11 cellular contexts compared by ENCODE assay signal in the genomic region with DNA sequence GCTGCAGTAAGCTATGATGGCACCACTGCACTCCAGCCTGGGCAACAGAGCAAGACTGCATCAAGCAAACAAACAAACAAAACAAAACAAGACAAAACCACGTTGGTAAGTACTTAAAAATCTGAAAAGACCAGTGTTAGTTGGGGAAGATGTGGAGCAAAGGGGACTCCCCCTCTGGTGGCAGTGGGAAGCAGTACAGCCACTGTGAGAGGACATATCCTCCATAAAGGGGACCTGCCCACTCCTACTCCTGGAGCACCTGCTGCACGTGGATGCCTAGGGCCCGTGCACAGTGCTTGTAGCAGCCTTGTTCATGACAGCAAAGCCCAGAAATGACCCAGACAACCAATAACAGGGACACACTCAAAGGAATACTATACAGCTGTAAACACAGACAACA. TPM values are rescaled to one million over a fixed set of nuclear protein-coding genes. Genes with fewer than 3 reads are reported as not detected.
A peak's percentile ranks its signal among the peaks of the same experiment; 100 is the strongest.
DNase-seq lines count a peak whose midpoint lies in the region; TF ChIP-seq lines count a peak whose summit lies in the region.
"Had no signal": no experiment of that assay in that cellular context is flagged by ENCODE, and none has a peak within 500 bp of the region (broad histone marks: within the 10 kb centered on the region; RNA-seq: fewer than 3 reads in every experiment).

No MANE protein-coding gene starts in this region.

- no peak overlapping the region for H3K27ac Mint-ChIP-seq in T-helper 2 cell treated with Interferon-gamma antibody and Interleukin-4, amounts not matched to agents 5 μg/mL and 100 μg/mL, for 36 hours
- H3K27ac Mint-ChIP-seq: activated naive CD8-positive, alpha-beta T cell had no signal

- H2BK5ac ChIP-seq in trophoblast cell (ENCODE audit: low read depth, low read length, poor library complexity), result no peak overlapping the region

- no peaks in the 10 kb centered on the region for H3K4me1 ChIP-seq in trophoblast cell (ENCODE audit: control insufficient read depth in 1 of 2, insufficient read depth in 2 of 2, low read length in 2 of 2)

- peak; percentile 36 for TF ChIP-seq CTCF in NB4 (IDR thresholded peaks at IDR 0.05; ENCODE audit: low read depth, low read length)

- no CpG with 5 or more reads among the region's 3 CpGs for WGBS in trophoblast cell (ENCODE audit: extremely low coverage, insufficient coverage, insufficient read length)

- no peaks in the 10 kb centered on the region for H3K79me1 ChIP-seq in trophoblast cell (ENCODE audit: low read length)

- no peak overlapping the region for H3K4me2 ChIP-seq in trophoblast cell (ENCODE audit: low read length)

- H4K8ac ChIP-seq in trophoblast cell (ENCODE audit: low read depth, low read length), result no peak overlapping the region

- H4K12ac ChIP-seq in trophoblast cell (ENCODE audit: low read depth, low read length), result no peak overlapping the region

- H3K79me2 ChIP-seq in trophoblast cell (ENCODE audit: control insufficient read depth, insufficient read depth, low read length, poor library complexity), result no peaks in the 10 kb centered on the region

- H3K9me3 Mint-ChIP-seq in T-helper 2 cell treated with Interferon-gamma antibody and Interleukin-4, amounts not matched to agents 5 μg/mL and 100 μg/mL, for 36 hours, result peaks cover 10% of the 10 kb centered on the region

- H2BK12ac ChIP-seq in trophoblast cell (ENCODE audit: low read length), result no peak overlapping the region

- peak overlapping the region; percentile 47 for H3K9ac ChIP-seq in trophoblast cell (ENCODE audit: low read length)

- no peak for TF ChIP-seq POLR2A in NB4 (IDR thresholded peaks at IDR 0.05; ENCODE audit: extremely low read depth, insufficient read length)

- no peak overlapping the region for H3K14ac ChIP-seq in trophoblast cell (ENCODE audit: low read length)

- H3K9me3 ChIP-seq in trophoblast cell (ENCODE audit: insufficient read depth, low read depth, low read length), result no peaks in the 10 kb centered on the region

- peaks cover 6% of the 10 kb centered on the region for H3K27me3 Mint-ChIP-seq in T-helper 2 cell treated with Interferon-gamma antibody and Interleukin-4, amounts not matched to agents 5 μg/mL and 100 μg/mL, for 36 hours (ENCODE audit: low read depth)
- H3K27me3 Mint-ChIP-seq: activated naive CD8-positive, alpha-beta T cell had no signal

- H2AK5ac ChIP-seq in trophoblast cell (ENCODE audit: low read length), result no peak overlapping the region

- no peak overlapping the region for H3K27ac ChIP-seq in trophoblast cell (ENCODE audit: low read depth, low read length)

- H3K36me3 ChIP-seq in trophoblast cell (ENCODE audit: control insufficient read depth in 1 of 2, insufficient read depth in 2 of 2, low read length in 2 of 2), result no peaks in the 10 kb centered on the region

- no peaks in the 10 kb centered on the region for H3K27me3 ChIP-seq in trophoblast cell (ENCODE audit: insufficient read depth, low read length)

- H3K4ac ChIP-seq in trophoblast cell (ENCODE audit: low read depth, low read length), result no peak overlapping the region

- H4K91ac ChIP-seq in trophoblast cell (ENCODE audit: low read depth, low read length), result no peak overlapping the region

- no peak overlapping the region for H2AFZ ChIP-seq in trophoblast cell (ENCODE audit: insufficient read depth, low read length, poor library complexity)

- DNase-seq in SHP77 (lab: John Stamatoyannopoulos, UW) (peak; percentile 18 to 37), SHP77 treated with DMSO at 0.1 percent for 48 hours (lab: John Stamatoyannopoulos, UW) (no peak), NB4 (ENCODE audit: low read depth) (peak; percentile 22), cerebellar cortex (ENCODE audit: low spot score) (peak; percentile 11), trophoblast cell (peak in 1 of 2 donors; percentile 46), NCI-H774 (lab: John Stamatoyannopoulos, UW) (no peak), cerebellar nuclear complex (lab: John Stamatoyannopoulos, UW) (no peak)
- no peak for DNase-seq in T-helper 2 cell treated with Interferon-gamma antibody and Interleukin-4, amounts not matched to agents 5 μg/mL and 100 μg/mL, for 36 hours (ENCODE audit: low spot score)
- DNase-seq: effector CD4-positive, alpha-beta T cell; NCI-H2081 had no signal

- H3K23ac ChIP-seq in trophoblast cell (ENCODE audit: low read length), result no peak overlapping the region

- no peaks in the 10 kb centered on the region for H3K4me1 Mint-ChIP-seq in T-helper 2 cell treated with Interferon-gamma antibody and Interleukin-4, amounts not matched to agents 5 μg/mL and 100 μg/mL, for 36 hours (ENCODE audit: low read depth)

- no peak overlapping the region for H3K4me3 Mint-ChIP-seq in T-helper 2 cell treated with Interferon-gamma antibody and Interleukin-4, amounts not matched to agents 5 μg/mL and 100 μg/mL, for 36 hours
- H3K4me3 Mint-ChIP-seq: activated naive CD8-positive, alpha-beta T cell had no signal

- no peak overlapping the region for H3K18ac ChIP-seq in trophoblast cell (ENCODE audit: low read length)

- no peak overlapping the region for H3K4me3 ChIP-seq in NB4 (ENCODE audit: low read depth, low read length)
- H3K4me3 ChIP-seq in trophoblast cell (ENCODE audit: low read depth, low read length), result no peak overlapping the region

- no peaks in the 10 kb centered on the region for H3K36me3 Mint-ChIP-seq in T-helper 2 cell treated with Interferon-gamma antibody and Interleukin-4, amounts not matched to agents 5 μg/mL and 100 μg/mL, for 36 hours (ENCODE audit: low read depth)
- H3K36me3 Mint-ChIP-seq: activated naive CD8-positive, alpha-beta T cell had no signal

- no peak overlapping the region for H2BK120ac ChIP-seq in trophoblast cell (ENCODE audit: insufficient read depth, low read length, poor library complexity)

RNA-seq across cellular contexts. Expression of a gene that starts 17.0 kb away (rescaled TPM):
- polyA plus RNA-seq in trophoblast cell (2013), result 7.8 and 8.4 TPM in 2 replicates

Comparison
In these comparisons a context has a peak if more than half of its experiments do, and no peak if none do; other contexts are left out.
1. DNase-seq: peak in SHP77 (2 of 2), NB4 (single experiment) and cerebellar cortex (single experiment); none in SHP77 treated with DMSO at 0.1 percent for 48 hours (single experiment), T-helper 2 cell treated with Interferon-gamma antibody and Interleukin-4, amounts not matched to agents 5 μg/mL and 100 μg/mL, for 36 hours (single experiment), NCI-H774 (single experiment) and cerebellar nuclear complex (0 of 2).